29 cellular contexts compared by ENCODE assay signal in the genomic region with DNA sequence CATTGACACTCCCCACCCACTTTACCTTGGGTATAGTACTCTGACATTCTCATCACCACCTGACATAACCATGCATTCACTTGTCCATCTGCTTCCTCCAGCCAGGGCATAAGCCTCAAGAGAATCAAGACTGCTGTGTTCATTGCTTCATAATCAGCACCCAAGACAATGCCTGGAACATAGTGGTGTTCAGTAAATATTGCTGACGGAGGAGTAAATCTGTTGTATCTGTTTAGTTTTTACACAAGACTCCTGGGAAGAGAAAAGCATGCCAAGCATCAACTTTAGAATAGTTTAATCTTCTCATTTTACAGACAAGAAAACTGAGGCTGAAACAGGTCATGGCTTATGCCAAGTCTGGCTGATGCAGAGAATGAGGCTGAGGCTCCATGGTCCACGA.
"Had no signal": no experiment of that assay in that cellular context is flagged by ENCODE, and none has a peak within 500 bp of the region (broad histone marks: within the 10 kb centered on the region; RNA-seq: fewer than 3 reads in every experiment).

No MANE protein-coding gene starts in this region.

- FAIRE-seq: pancreas had no signal

- H3K4me1 ChIP-seq: pancreas, psoas muscle, spleen, suprapubic skin, testis, tibial artery, transverse colon, upper lobe of right lung, uterus had no signal

- ATAC-seq: naive thymus-derived CD8-positive, alpha-beta T cell; natural killer cell treated with Interleukin-12 subunit alpha and Interleukin-12 subunit beta and Interleukin-15 and Interleukin-18, amount 100 ng/mL, for 72 hours; pancreas; psoas muscle; right cardiac atrium; sciatic nerve; stimulated activated memory B cell treated with anti-CD40 and anti-IgM and Interleukin-4, amounts not matched to agents 10 μg/mL and 1 μg/mL and 100 μg/mL, for 72 hours; stimulated activated naive CD8-positive, alpha-beta T cell treated with anti-CD3 and anti-CD28 coated beads, Interleukin-15, amount 100 ng/mL, for 72 hours; stimulated activated naive CD8-positive, alpha-beta T cell treated with anti-CD3 and anti-CD28 coated beads, Interleukin-15, Interleukin-2, amounts not matched to agents 100 U/mL and 50 U/mL, for 24 hours; upper lobe of right lung had no signal

- H3K27me3 ChIP-seq: neutrophil, pancreas, spleen, suprapubic skin, testis, tibial artery, transverse colon, upper lobe of right lung, uterus had no signal

- H3K9me3 ChIP-seq: neutrophil, pancreas, psoas muscle, spleen, suprapubic skin, testis, tibial artery, transverse colon, upper lobe of right lung, uterus had no signal

- H3K4me2 ChIP-seq: smooth muscle cell had no signal

- H3K27ac ChIP-seq: neutrophil, pancreas, psoas muscle, skin epidermis, spleen, suprapubic skin, testis, tibial artery, transverse colon, upper lobe of right lung, uterus had no signal

- H3K36me3 ChIP-seq: neutrophil, pancreas, spleen, suprapubic skin, tibial artery, transverse colon, upper lobe of right lung, uterus had no signal

- DNase-seq: naive thymus-derived CD8-positive, alpha-beta T cell; nephron progenitor cell; nucleus accumbens; pancreas; posterior cingulate gyrus; psoas muscle; right cardiac atrium; spleen; stimulated activated CD4-positive, alpha-beta T cell treated with anti-CD3 and anti-CD28 coated beads, Interleukin-12 subunit alpha, Interleukin-12 subunit beta, amount 100 ng/mL, for 4 hours; stimulated activated CD4-positive, alpha-beta T cell treated with anti-CD3 and anti-CD28 coated beads, Interleukin-1b, Interleukin-23, amount 100 ng/mL, for 48 hours; stimulated activated CD4-positive, alpha-beta T cell treated with anti-CD3 and anti-CD28 coated beads, Interleukin-4, amount 100 ng/mL, for 1 hour; stimulated activated CD4-positive, alpha-beta T cell treated with anti-CD3 and anti-CD28 coated beads, Interleukin-4, amount 100 ng/mL, for 4 hours; stimulated activated CD8-positive, alpha-beta memory T cell treated with anti-CD3 and anti-CD28 coated beads, Interleukin-4, amount 100 ng/mL, for 48 hours; stimulated activated naive CD4-positive, alpha-beta T cell; stimulated activated naive CD8-positive, alpha-beta T cell treated with anti-CD3 and anti-CD28 coated beads, Interleukin-15, amount 100 ng/mL, for 72 hours; stimulated activated naive CD8-positive, alpha-beta T cell treated with anti-CD3 and anti-CD28 coated beads, Interleukin-15, Interleukin-2, amounts not matched to agents 100 U/mL and 50 U/mL, for 24 hours; substantia nigra; testis; tibial artery; transverse colon; upper lobe of right lung; uterus had no signal

- H3K4me3 ChIP-seq: pancreas, psoas muscle, skin epidermis, smooth muscle cell, spleen, suprapubic skin, testis, tibial artery, transverse colon, upper lobe of right lung, uterus had no signal
